Comparison of ENCODE assay signal across 1 cellular context in genomic region chr1:113903496-113904291, GRCh38.
TF ChIP-seq lines count a peak whose summit lies in the region.

No MANE protein-coding gene starts in this region.

TF ChIP-seq in H1, 55 proteins besides CTCF, POLR2A, EP300 and RAD21:
- TF ChIP-seq SP2 (IDR thresholded peaks at IDR 0.05; ENCODE audit: low read length): no peak
